In genomic region chr9:7206221-7206758, GRCh38 we compare ENCODE assay signal across 29 cellular contexts.
"Had no signal": no experiment of that assay in that cellular context is flagged by ENCODE, and none has a peak within 500 bp of the region (broad histone marks: within the 10 kb centered on the region; RNA-seq: fewer than 3 reads in every experiment).

No MANE protein-coding gene starts in this region.

- DNase-seq: hypothalamus; immature natural killer cell; kidney; left colon; left lung; lower lobe of right lung; mammary epithelial cell; mesenchymal stem cell; naive B cell; natural killer cell; nephron progenitor cell; nucleus accumbens; pancreas; posterior cingulate gyrus; retina; right cardiac atrium; small intestine; spleen; stimulated activated CD4-positive, alpha-beta T cell treated with anti-CD3 and anti-CD28 coated beads, Interleukin-4, amount 100 ng/mL, for 24 hours; stimulated activated naive CD4-positive, alpha-beta T cell; uterus had no signal

- H3K4me3 Mint-ChIP-seq: immature natural killer cell; naive B cell; natural killer cell; nephron progenitor cell; stimulated activated effector memory CD8-positive, alpha-beta T cell treated with anti-CD3 and anti-CD28 coated beads, Interleukin-12 subunit alpha, Interleukin-12 subunit beta, amount 100 ng/mL, for 72 hours; stimulated activated naive CD8-positive, alpha-beta T cell treated with anti-CD3 and anti-CD28 coated beads, Interleukin-15, Interleukin-2, amounts not matched to agents 100 ng/mL and 50 ng/mL, for 24 hours; type B pancreatic cell had no signal

- H3K9me3 ChIP-seq: left lung, lower lobe of right lung, pancreas, prostate gland, spleen, suprapubic skin, thoracic aorta, tibial nerve, uterus had no signal

- H3K9me3 Mint-ChIP-seq: immature natural killer cell; naive B cell; natural killer cell; stimulated activated effector memory CD8-positive, alpha-beta T cell treated with anti-CD3 and anti-CD28 coated beads, Interleukin-12 subunit alpha, Interleukin-12 subunit beta, amount 100 ng/mL, for 72 hours; stimulated activated naive CD8-positive, alpha-beta T cell treated with anti-CD3 and anti-CD28 coated beads, Interleukin-15, Interleukin-2, amounts not matched to agents 100 ng/mL and 50 ng/mL, for 24 hours; type B pancreatic cell had no signal

- H3K4me1 ChIP-seq: left lung, lower lobe of right lung, pancreas, prostate gland, spleen, suprapubic skin, tibial nerve, uterus had no signal

- H3K27me3 Mint-ChIP-seq: naive B cell; stimulated activated naive CD8-positive, alpha-beta T cell treated with anti-CD3 and anti-CD28 coated beads, Interleukin-15, Interleukin-2, amounts not matched to agents 100 ng/mL and 50 ng/mL, for 24 hours had no signal

- H3K36me3 Mint-ChIP-seq: naive B cell; natural killer cell; stimulated activated effector memory CD8-positive, alpha-beta T cell treated with anti-CD3 and anti-CD28 coated beads, Interleukin-12 subunit alpha, Interleukin-12 subunit beta, amount 100 ng/mL, for 72 hours; type B pancreatic cell had no signal

- H3K27ac ChIP-seq: left lung, lower lobe of right lung, pancreas, prostate gland, spleen, suprapubic skin, thoracic aorta, tibial nerve, uterus had no signal

- H3K27me3 ChIP-seq: pancreas, spleen, suprapubic skin, tibial nerve, uterus had no signal

- ATAC-seq: left colon; left lung; lower lobe of right lung; pancreas; right cardiac atrium; sciatic nerve; stimulated activated effector memory CD8-positive, alpha-beta T cell treated with anti-CD3 and anti-CD28 coated beads, Interleukin-12 subunit alpha, Interleukin-12 subunit beta, amount 100 ng/mL, for 72 hours had no signal

- H3K36me3 ChIP-seq: left lung, lower lobe of right lung, pancreas, prostate gland, spleen, suprapubic skin, thoracic aorta, tibial nerve, uterus had no signal

- H3K4me3 ChIP-seq: left lung, lower lobe of right lung, pancreas, prostate gland, spleen, suprapubic skin, thoracic aorta, tibial nerve, uterus had no signal

- H3K27ac Mint-ChIP-seq: immature natural killer cell; naive B cell; natural killer cell; nephron progenitor cell; stimulated activated effector memory CD8-positive, alpha-beta T cell treated with anti-CD3 and anti-CD28 coated beads, Interleukin-12 subunit alpha, Interleukin-12 subunit beta, amount 100 ng/mL, for 72 hours; stimulated activated naive CD8-positive, alpha-beta T cell treated with anti-CD3 and anti-CD28 coated beads, Interleukin-15, Interleukin-2, amounts not matched to agents 100 ng/mL and 50 ng/mL, for 24 hours; type B pancreatic cell had no signal

- H3K4me1 Mint-ChIP-seq: immature natural killer cell; naive B cell; natural killer cell; stimulated activated effector memory CD8-positive, alpha-beta T cell treated with anti-CD3 and anti-CD28 coated beads, Interleukin-12 subunit alpha, Interleukin-12 subunit beta, amount 100 ng/mL, for 72 hours had no signal
